ENCODE assay signal across 12 cellular contexts in genomic region chr2:42009657-42010580, GRCh38. TPM values are rescaled to one million over a fixed set of nuclear protein-coding genes. Genes with fewer than 3 reads are reported as not detected.
A peak's percentile ranks its signal among the peaks of the same experiment; 100 is the strongest.
DNase-seq lines count a peak whose midpoint lies in the region; ATAC-seq and TF ChIP-seq lines count a peak whose summit lies in the region.
"Had no signal": no experiment of that assay in that cellular context is flagged by ENCODE, and none has a peak within 500 bp of the region (broad histone marks: within the 10 kb centered on the region; RNA-seq: fewer than 3 reads in every experiment).

No MANE protein-coding gene starts in this region.

- H2AFZ ChIP-seq in Karpas-422 (ENCODE audit: low read length) = no peak overlapping the region

- TF ChIP-seq CTCF in right atrium auricular region (IDR thresholded peaks at IDR 0.05) (no peak), thoracic aorta (IDR thresholded peaks at IDR 0.05) (no peak)

- H3K9me2 ChIP-seq in Karpas-422 (replicated peaks; ENCODE audit: insufficient read depth, low read length) = no peaks in the 10 kb centered on the region

- no peaks in the 10 kb centered on the region for H3K27me3 ChIP-seq in right cardiac atrium (ENCODE audit: control insufficient read depth, insufficient read depth)
- H3K27me3 ChIP-seq in right atrium auricular region = no peaks in the 10 kb centered on the region
- no peaks in the 10 kb centered on the region for H3K27me3 ChIP-seq in Karpas-422 (ENCODE audit: low read length)
- H3K27me3 ChIP-seq in thoracic aorta (replicated peaks; ENCODE audit: insufficient read depth) = no peaks in the 10 kb centered on the region

- H3K4me1 ChIP-seq in right cardiac atrium (ENCODE audit: control insufficient read depth, insufficient read depth, low read length) = peaks cover 6% of the 10 kb centered on the region
- H3K4me1 ChIP-seq in right atrium auricular region = peaks cover 0 to 14% of the 10 kb centered on the region in 2 donors
- no peaks in the 10 kb centered on the region for H3K4me1 ChIP-seq in Karpas-422 (ENCODE audit: low read length)
- peaks cover 0 to 17% of the 10 kb centered on the region in 2 donors for H3K4me1 ChIP-seq in thoracic aorta (ENCODE audit: control insufficient read depth in 1 of 2, low read depth in 2 of 2)

- H3K27ac ChIP-seq in right cardiac atrium (ENCODE audit: low read length) (no peak overlapping the region), right atrium auricular region (no peak overlapping the region), Karpas-422 (ENCODE audit: low read length) (no peak overlapping the region), thoracic aorta (no peak overlapping the region)

- no peaks in the 10 kb centered on the region for H4K20me1 ChIP-seq in Karpas-422 (ENCODE audit: insufficient read depth, low read depth, low read length)

- no peak overlapping the region for H3K9ac ChIP-seq in Karpas-422 (ENCODE audit: low read length)

- intact Hi-C loops in right cardiac atrium (cut with DNase I) = no loop called here

- no peaks in the 10 kb centered on the region for H3K79me2 ChIP-seq in Karpas-422 (ENCODE audit: low read length)

- DNase-seq in right cardiac atrium (no peak), right atrium auricular region (ENCODE audit: low spot score) (no peak), Karpas-422 (no peak), fibroblast of peridontal ligament (ENCODE audit: extremely low read depth) (peak; percentile 24), thoracic aorta (ENCODE audit: low spot score) (no peak), middle frontal gyrus (ENCODE audit: extremely low spot score, low spot score) (no peak)
- no peak for DNase-seq in activated effector memory CD4-positive, alpha-beta T cell treated with anti-CD3 and anti-CD28 coated beads, Interleukin-2, amount 50 U/mL, for 16 hours
- DNase-seq: mesendoderm, NCI-H1694 treated with DMSO at 0.1 percent for 48 hours, SHP77 treated with DMSO at 0.1 percent for 48 hours had no signal

- H3K4me3 ChIP-seq in right cardiac atrium (ENCODE audit: low read length) (no peak overlapping the region), right atrium auricular region (no peak overlapping the region), Karpas-422 (ENCODE audit: low read length) (no peak overlapping the region), thoracic aorta (peak overlapping the region; percentile 59)

- ATAC-seq in right cardiac atrium = peak; percentile 39 to 48
- peak; percentile 56 for ATAC-seq in thoracic aorta (ENCODE audit: insufficient number of reproducible peaks, low FRiP score, low read depth)
- ATAC-seq in HG02763 (IDR thresholded peaks at IDR 0.05; ENCODE audit: unreplicated experiment) = no peak

- 73% methylated on average over 10 of the region's 10 CpGs for WGBS in right cardiac atrium

- no peaks in the 10 kb centered on the region for H3K36me3 ChIP-seq in right atrium auricular region
- H3K36me3 ChIP-seq in Karpas-422 (ENCODE audit: insufficient read depth, low read length) = no peaks in the 10 kb centered on the region
- no peaks in the 10 kb centered on the region for H3K36me3 ChIP-seq in thoracic aorta

- H3K4me2 ChIP-seq in Karpas-422 (ENCODE audit: low read depth, low read length, poor library complexity, severe bottlenecking) = peak overlapping the region; percentile 13

- H3K9me3 ChIP-seq in right cardiac atrium (ENCODE audit: control insufficient read depth, low read length) (no peaks in the 10 kb centered on the region), right atrium auricular region (no peaks in the 10 kb centered on the region), Karpas-422 (ENCODE audit: low read length) (no peaks in the 10 kb centered on the region), thoracic aorta (no peaks in the 10 kb centered on the region)

RNA-seq across cellular contexts. Expression of gene PKDCC, which starts 37.9 kb away (rescaled TPM):
- total RNA-seq in right cardiac atrium (100 to 1,000 TPM in 3 of 4 donors, 10 to 100 TPM in 1; 92.2 to 189 (median 131) TPM), right atrium auricular region (100 to 1,000 TPM in 1 of 2 donors, 10 to 100 TPM in 1; 66.0 to 128 TPM), thoracic aorta (100 to 1,000 TPM in 1 of 2 donors, 10 to 100 TPM in 1; 75.8 to 225 TPM)
- 145 TPM for polyA plus RNA-seq in right cardiac atrium
- not detected in 2 replicates for total RNA-seq in Karpas-422 (2014; rRNA removed; shearing (Covaris generic); ENCODE audit: low replicate concordance)
- total RNA-seq: activated T-helper 1 cell treated with anti-CD3 and anti-CD28 coated beads, Interleukin-12 subunit alpha, Interleukin-12 subunit beta, Interleukin-2, Interleukin-4 antibody, amounts not matched to agents 30 ng/mL and 10 ng/mL and 1 ng/mL, durations not matched to agents 14 hours and 24 hours and 36 hours had no signal

Comparison
In these comparisons a context has a peak if more than half of its experiments do, and no peak if none do; other contexts are left out.
1. RNA of gene PKDCC, which starts 37.9 kb away (total RNA-seq): 75.8 to 225 TPM in thoracic aorta, 92.2 to 189 TPM in right cardiac atrium and 66.0 to 128 TPM in right atrium auricular region; not detected in Karpas-422; every median in the first group is over 10 times any median in the second.